ENCODE assay signal across 8 cellular contexts in the genomic region with DNA sequence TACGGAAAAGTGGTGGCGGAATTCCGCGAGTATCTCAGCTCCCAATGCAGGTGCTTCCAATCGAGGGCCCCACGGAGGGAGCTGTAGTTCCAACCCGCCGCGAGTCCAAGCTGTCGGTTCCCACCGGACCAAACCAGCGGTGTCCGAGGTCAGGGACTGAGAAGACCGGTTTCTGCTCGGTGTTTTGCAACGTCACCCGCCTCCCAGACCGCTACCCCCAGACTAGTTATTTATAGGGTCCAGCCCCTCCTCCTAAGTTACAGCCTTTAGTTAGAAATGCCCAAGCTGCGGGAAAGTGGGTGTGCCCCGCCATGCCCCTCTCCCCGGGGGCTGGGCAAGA. TPM values are rescaled to one million over a fixed set of nuclear protein-coding genes. Genes with fewer than 3 reads are reported as not detected.
DNase-seq lines count a peak whose midpoint lies in the region; ATAC-seq and TF ChIP-seq lines count a peak whose summit lies in the region.

No MANE protein-coding gene starts in this region.

- ATAC-seq in natural killer cell treated with Interleukin-12 subunit alpha and Interleukin-12 subunit beta and Interleukin-15 and Interleukin-18, amount 100 ng/mL, for 72 hours, result no peak
- no peak for ATAC-seq in GM19452 (IDR thresholded peaks at IDR 0.05; ENCODE audit: unreplicated experiment)

- H3K27me3 ChIP-seq in endodermal cell (ENCODE audit: control insufficient read depth, insufficient read depth, low read length, poor library complexity, severe bottlenecking), result peaks cover 31% of the 10 kb centered on the region

- peak overlapping the region; percentile 36 for H3K27ac Mint-ChIP-seq in endodermal cell
- H3K27ac Mint-ChIP-seq in natural killer cell treated with Interleukin-12 subunit alpha and Interleukin-12 subunit beta and Interleukin-15 and Interleukin-18, amount 100 ng/mL, for 72 hours, result peak overlapping the region in 1 of 2 donors; percentile 71

- DNase-seq in COR-L47 (lab: John Stamatoyannopoulos, UW), result peak; percentile 5
- peak; percentile 41 for DNase-seq in NOMO-1 treated with DMSO at 0.1 percent for 48 hours (lab: John Stamatoyannopoulos, UW; ENCODE audit: unreplicated experiment)
- no peak for DNase-seq in endodermal cell
- DNase-seq in natural killer cell treated with Interleukin-12 subunit alpha and Interleukin-12 subunit beta and Interleukin-15 and Interleukin-18, amount 100 ng/mL, for 72 hours (ENCODE audit: low spot score), result no peak
- DNase-seq in NCI-H187 (lab: John Stamatoyannopoulos, UW), result no peak
- no peak for DNase-seq in germinal center (ENCODE audit: low spot score)
- no peak for DNase-seq in activated CD4-positive, CD25-positive, alpha-beta regulatory T cell (lab: John Stamatoyannopoulos, UW)

- H3K4me1 ChIP-seq in endodermal cell (ENCODE audit: control insufficient read depth, insufficient read depth, low read length), result no peaks in the 10 kb centered on the region

- WGBS in endodermal cell (ENCODE audit: insufficient coverage in 1 of 2, insufficient read length in 1 of 2), 2 experiments, result 16 to 32% methylated on average over 10 to 21 of the region's 21 CpGs

- H3K9me3 ChIP-seq in endodermal cell (ENCODE audit: control insufficient read depth, low read length), result no peaks in the 10 kb centered on the region

- H3K4me1 Mint-ChIP-seq in endodermal cell, result peaks cover 28% of the 10 kb centered on the region
- peaks cover 35 to 38% of the 10 kb centered on the region in 2 donors for H3K4me1 Mint-ChIP-seq in natural killer cell treated with Interleukin-12 subunit alpha and Interleukin-12 subunit beta and Interleukin-15 and Interleukin-18, amount 100 ng/mL, for 72 hours (ENCODE audit: low read depth in 2 of 2)

- TF ChIP-seq CTCF in endodermal cell (conservative IDR thresholded peaks at IDR 0.05), result no peak

- H3K27me3 Mint-ChIP-seq in endodermal cell (ENCODE audit: insufficient read depth), result peaks cover 37% of the 10 kb centered on the region
- no peaks in the 10 kb centered on the region for H3K27me3 Mint-ChIP-seq in natural killer cell treated with Interleukin-12 subunit alpha and Interleukin-12 subunit beta and Interleukin-15 and Interleukin-18, amount 100 ng/mL, for 72 hours

- peaks cover 15% of the 10 kb centered on the region for H3K36me3 ChIP-seq in endodermal cell (ENCODE audit: control insufficient read depth, insufficient read depth, low read length)

- no peak overlapping the region for H3K27ac ChIP-seq in endodermal cell (ENCODE audit: low read depth, low read length)

- peak overlapping the region; percentile 57 for H3K9ac ChIP-seq in endodermal cell (ENCODE audit: extremely low read depth, low read length, poor library complexity, severe bottlenecking)

- H3K4me3 Mint-ChIP-seq in endodermal cell, result peak overlapping the region; percentile 87
- H3K4me3 Mint-ChIP-seq in natural killer cell treated with Interleukin-12 subunit alpha and Interleukin-12 subunit beta and Interleukin-15 and Interleukin-18, amount 100 ng/mL, for 72 hours, result peak overlapping the region; percentile 90

- peak overlapping the region; percentile 92 for H3K4me3 ChIP-seq in endodermal cell (ENCODE audit: low read length)

- H3K36me3 Mint-ChIP-seq in endodermal cell (ENCODE audit: low read depth), result peaks cover 14% of the 10 kb centered on the region
- no peaks in the 10 kb centered on the region for H3K36me3 Mint-ChIP-seq in natural killer cell treated with Interleukin-12 subunit alpha and Interleukin-12 subunit beta and Interleukin-15 and Interleukin-18, amount 100 ng/mL, for 72 hours

- H3K9me3 Mint-ChIP-seq in endodermal cell, result peaks cover 6% of the 10 kb centered on the region
- no peaks in the 10 kb centered on the region for H3K9me3 Mint-ChIP-seq in natural killer cell treated with Interleukin-12 subunit alpha and Interleukin-12 subunit beta and Interleukin-15 and Interleukin-18, amount 100 ng/mL, for 72 hours

RNA-seq across cellular contexts. Expression of a gene that starts 0.7 kb away (rescaled TPM):
- 10 to 100 TPM; 56.7 to 58.8 TPM for total RNA-seq in endodermal cell
- 10.2 TPM for polyA plus RNA-seq in endodermal cell (2013, experiment 1 of 2)
- 10.9 TPM for polyA plus RNA-seq in endodermal cell (2013, experiment 2 of 2)
- total RNA-seq in natural killer cell treated with Interleukin-12 subunit alpha and Interleukin-12 subunit beta and Interleukin-15 and Interleukin-18, amount 100 ng/mL, for 72 hours, result 1 to 10 TPM; 1.1 to 4.6 TPM

RNA-seq across cellular contexts. Expression of a gene that starts 48.0 kb away (rescaled TPM):
- 10 to 100 TPM; 20.6 to 29.4 TPM for total RNA-seq in endodermal cell
- polyA plus RNA-seq in endodermal cell (2013, experiment 1 of 2), result 20.2 TPM
- 21.4 TPM for polyA plus RNA-seq in endodermal cell (2013, experiment 2 of 2)
- 10 to 100 TPM; 16.4 to 28.9 TPM for total RNA-seq in natural killer cell treated with Interleukin-12 subunit alpha and Interleukin-12 subunit beta and Interleukin-15 and Interleukin-18, amount 100 ng/mL, for 72 hours

RNA-seq across cellular contexts. Expression of a gene that starts 48.3 kb away (rescaled TPM):
- 10 to 100 TPM in 1 of 2 donors, 1 to 10 TPM in 1; 7.7 to 10.6 TPM for total RNA-seq in endodermal cell
- 7.7 TPM for polyA plus RNA-seq in endodermal cell (2013, experiment 1 of 2)
- 8.1 TPM for polyA plus RNA-seq in endodermal cell (2013, experiment 2 of 2)
- total RNA-seq in natural killer cell treated with Interleukin-12 subunit alpha and Interleukin-12 subunit beta and Interleukin-15 and Interleukin-18, amount 100 ng/mL, for 72 hours, result 1 to 10 TPM; 3.4 to 8.7 TPM

Comparison
In these comparisons a context has a peak if more than half of its experiments do, and no peak if none do; other contexts are left out.
1. DNase-seq: peak in COR-L47 (single experiment) and NOMO-1 treated with DMSO at 0.1 percent for 48 hours (single experiment); none in endodermal cell (single experiment), natural killer cell treated with Interleukin-12 subunit alpha and Interleukin-12 subunit beta and Interleukin-15 and Interleukin-18, amount 100 ng/mL, for 72 hours (single experiment), NCI-H187 (0 of 2), germinal center (single experiment) and activated CD4-positive, CD25-positive, alpha-beta regulatory T cell (0 of 4).
2. RNA of a gene that starts 0.7 kb away (total RNA-seq): 56.7 to 58.8 TPM in endodermal cell; 1.1 to 4.6 TPM in natural killer cell treated with Interleukin-12 subunit alpha and Interleukin-12 subunit beta and Interleukin-15 and Interleukin-18, amount 100 ng/mL, for 72 hours; every median in the first group is over 10 times any median in the second.